8 cellular contexts compared by ENCODE assay signal in genomic region chr12:53287741-53288216, GRCh38. TPM values are rescaled to one million over a fixed set of nuclear protein-coding genes. Genes with fewer than 3 reads are reported as not detected.
A peak's percentile ranks its signal among the peaks of the same experiment; 100 is the strongest.
DNase-seq lines count a peak whose midpoint lies in the region; ATAC-seq and TF ChIP-seq lines count a peak whose summit lies in the region.

No MANE protein-coding gene starts in this region.

- H3K4me1 ChIP-seq in adipocyte (ENCODE audit: control insufficient read depth, insufficient read depth, low read length) (peaks cover 33% of the 10 kb centered on the region), left ventricle myocardium inferior (peaks cover 4% of the 10 kb centered on the region), sigmoid colon (peaks cover 0 to 4% (median 0%) of the 10 kb centered on the region in 4 donors)

- no peak for ATAC-seq in GM18868 (IDR thresholded peaks at IDR 0.05; ENCODE audit: unreplicated experiment)

- no peaks in the 10 kb centered on the region for H3K9me3 ChIP-seq in adipocyte (ENCODE audit: control insufficient read depth, low read length)
- no peaks in the 10 kb centered on the region for H3K9me3 ChIP-seq in left ventricle myocardium inferior (replicated peaks)
- no peaks in the 10 kb centered on the region for H3K9me3 ChIP-seq in sigmoid colon

- TF ChIP-seq CTCF in left ventricle myocardium inferior (IDR thresholded peaks at IDR 0.05; ENCODE audit: borderline replicate concordance), result peak; percentile 79
- TF ChIP-seq CTCF in sigmoid colon (IDR thresholded peaks at IDR 0.05), result peak; percentile 39 to 73 (median 60)

- no peaks in the 10 kb centered on the region for H3K27me3 ChIP-seq in adipocyte (replicated peaks; ENCODE audit: control insufficient read depth, insufficient read depth, low read length)
- H3K27me3 ChIP-seq in left ventricle myocardium inferior (ENCODE audit: low read depth), result no peaks in the 10 kb centered on the region
- H3K27me3 ChIP-seq in sigmoid colon, result no peaks in the 10 kb centered on the region

- DNase-seq in COLO668 (lab: John Stamatoyannopoulos, UW; ENCODE audit: unreplicated experiment), result peak; percentile 40
- peak; percentile 76 for DNase-seq in HT-29 (ENCODE audit: low spot score)
- DNase-seq in T follicular helper cell (ENCODE audit: low read depth), result peak; percentile 57
- DNase-seq in adipocyte (ENCODE audit: low read depth), result peak; percentile 77
- DNase-seq in left ventricle myocardium inferior, result peak; percentile 67
- peak; percentile 81 for DNase-seq in sigmoid colon
- DNase-seq in mesenteric fat pad (ENCODE audit: low spot score), result no peak

- no peak overlapping the region for H3K27ac ChIP-seq in left ventricle myocardium inferior (replicated peaks)
- no peak overlapping the region for H3K27ac ChIP-seq in sigmoid colon

- H3K9ac ChIP-seq in adipocyte (ENCODE audit: low read length), result peak overlapping the region; percentile 19

- 80 to 86% methylated on average over 11 of the region's 11 CpGs for WGBS in sigmoid colon, 2 donors

- TF ChIP-seq POLR2A in sigmoid colon (IDR thresholded peaks at IDR 0.05), result no peak

- no peak for TF ChIP-seq EP300 in sigmoid colon (IDR thresholded peaks at IDR 0.05)

- intact Hi-C loops in left ventricle myocardium inferior (cut with micrococcal nuclease), result loop anchor here (5.0 kb wide), 1 partner anchor 75 kb away; no protein-coding TSS in a partner anchor
- intact Hi-C loops in sigmoid colon (cut with DNase I), result loop anchor here (1.0 to 2.0 kb wide), 2 partner anchors 74 to 129 kb away; no protein-coding TSS in a partner anchor

- no peak overlapping the region for H3K4me3 ChIP-seq in adipocyte (ENCODE audit: low read length)
- H3K4me3 ChIP-seq in left ventricle myocardium inferior, result no peak overlapping the region
- no peak overlapping the region for H3K4me3 ChIP-seq in sigmoid colon

- H3K36me3 ChIP-seq in adipocyte (ENCODE audit: control insufficient read depth, insufficient read depth, low read length, severe bottlenecking), result no peaks in the 10 kb centered on the region
- no peaks in the 10 kb centered on the region for H3K36me3 ChIP-seq in left ventricle myocardium inferior
- no peaks in the 10 kb centered on the region for H3K36me3 ChIP-seq in sigmoid colon

RNA-seq across cellular contexts. Expression of gene PFDN5, which starts 7.6 kb away (rescaled TPM):
- 219 and 260 TPM in 2 replicates for total RNA-seq in HT-29 (2014; rRNA removed; shearing (Covaris generic))
- total RNA-seq in left ventricle myocardium inferior (399 TPM), sigmoid colon (1,000 to 10,000 TPM in 2 of 4 donors, 100 to 1,000 TPM in 2; 757 to 1,153 (median 947) TPM), mesenteric fat pad (371 TPM)
- 1,000 to 10,000 TPM in 1 of 3 donors, 100 to 1,000 TPM in 2; 759 to 1,604 (median 819) TPM for polyA plus RNA-seq in sigmoid colon

RNA-seq across cellular contexts. Expression of gene MYG1, which starts 11.7 kb away (rescaled TPM):
- total RNA-seq in HT-29 (2014; rRNA removed; shearing (Covaris generic)), result 92.5 and 106 TPM in 2 replicates
- total RNA-seq in left ventricle myocardium inferior, result 34.8 TPM
- total RNA-seq in sigmoid colon, result 10 to 100 TPM; 43.5 to 55.4 (median 50.2) TPM
- 10 to 100 TPM; 26.1 to 59.6 (median 54.1) TPM for polyA plus RNA-seq in sigmoid colon
- 41.4 TPM for total RNA-seq in mesenteric fat pad

RNA-seq across cellular contexts. Expression of gene ESPL1, which starts 19.7 kb away (rescaled TPM):
- total RNA-seq in HT-29 (2014; rRNA removed; shearing (Covaris generic)), result 28.0 and 31.0 TPM in 2 replicates
- total RNA-seq in left ventricle myocardium inferior (0.36 TPM), sigmoid colon (1 to 10 TPM in 1 of 4 donors, under 1 TPM in 3; under 0.01 to 1.9 (median 0.22) TPM), mesenteric fat pad (0.67 TPM)
- polyA plus RNA-seq in sigmoid colon, result 1 to 10 TPM; 4.2 to 7.6 (median 5.5) TPM

RNA-seq across cellular contexts. Expression of gene AAAS, which starts 33.6 kb away (rescaled TPM):
- total RNA-seq in HT-29 (2014; rRNA removed; shearing (Covaris generic)), result 68.4 and 70.6 TPM in 2 replicates
- total RNA-seq in left ventricle myocardium inferior (45.1 TPM), sigmoid colon (10 to 100 TPM; 38.2 to 62.0 (median 47.4) TPM), mesenteric fat pad (36.4 TPM)
- 10 to 100 TPM; 10.6 to 35.6 (median 15.0) TPM for polyA plus RNA-seq in sigmoid colon

RNA-seq across cellular contexts. Expression of gene SP7, which starts 48.4 kb away (rescaled TPM):
- total RNA-seq in HT-29 (2014; rRNA removed; shearing (Covaris generic)), result not detected in 2 replicates
- total RNA-seq in left ventricle myocardium inferior (not detected), sigmoid colon (not detected), mesenteric fat pad (not detected)
- polyA plus RNA-seq in sigmoid colon, result not detected

Comparison
In these comparisons a context has a peak if more than half of its experiments do, and no peak if none do; other contexts are left out.
1. RNA of gene ESPL1, which starts 19.7 kb away (total RNA-seq): 28.0 to 31.0 TPM in HT-29; 0.67 TPM in mesenteric fat pad (single experiment), 0.36 TPM in left ventricle myocardium inferior (single experiment) and under 0.01 to 1.9 TPM in sigmoid colon; every median in the first group is over 10 times any median in the second.